ENCODE assay signal across 1 cellular context in genomic region chr16:88238732-88239274, GRCh38.
TF ChIP-seq lines count a peak whose summit lies in the region.
"Not testable (repeated sequence)": the region's sequence is repeated elsewhere in the genome, so short reads cannot be mapped to it uniquely, and the experiment has no call there.

No MANE protein-coding gene starts in this region.

TF ChIP-seq in HepG2, 621 proteins besides CTCF, POLR2A, EP300 and RAD21 (continued from another document):
- TF ChIP-seq ZGPAT (CRISPR knock-in tag; IDR thresholded peaks at IDR 0.05) = peak; percentile 70
- TF ChIP-seq FOXA1 (IDR thresholded peaks at IDR 0.05); GABPA (IDR thresholded peaks at IDR 0.05; ENCODE audit: low read depth, low read length); SOX6 (IDR thresholded peaks at IDR 0.05): not testable (repeated sequence)
- peak; percentile 44; the same call in 1 of the 2 replicates for TF ChIP-seq FOXA1 (CRISPR knock-in tag; IDR thresholded peaks at IDR 0.05)
- peak; percentile 61 for TF ChIP-seq ZNF331 (CRISPR knock-in tag; IDR thresholded peaks at IDR 0.05)
- TF ChIP-seq ZNF614 (CRISPR knock-in tag; IDR thresholded peaks at IDR 0.05; ENCODE audit: borderline replicate concordance) = peak; percentile 91
- peak; percentile 43; the same call in 1 of the 2 replicates for TF ChIP-seq ZFX (CRISPR knock-in tag; IDR thresholded peaks at IDR 0.05; ENCODE audit: low read depth)
- TF ChIP-seq GABPA (CRISPR knock-in tag; IDR thresholded peaks at IDR 0.05; ENCODE audit: low read depth) = peak; percentile 51
- peak; percentile 60 for TF ChIP-seq SOX6 (CRISPR knock-in tag; IDR thresholded peaks at IDR 0.05)
- TF ChIP-seq KAT8 (CRISPR knock-in tag; IDR thresholded peaks at IDR 0.05) = peak; percentile 47; the same call in 1 of the 2 replicates
- 0 out of 2 replicates have a peak, but pooled peaks have one; percentile 23 for TF ChIP-seq HMGXB3 (CRISPR knock-in tag; IDR thresholded peaks at IDR 0.05; ENCODE audit: borderline replicate concordance)
- peak; percentile 56; the same call in 1 of the 2 replicates for TF ChIP-seq AHDC1 (CRISPR knock-in tag; IDR thresholded peaks at IDR 0.05; ENCODE audit: borderline replicate concordance)
- TF ChIP-seq KDM3A (CRISPR knock-in tag; IDR thresholded peaks at IDR 0.05; ENCODE audit: low read depth) = peak; percentile 71; the same call in 1 of the 2 replicates
- TF ChIP-seq, protein P1, sequence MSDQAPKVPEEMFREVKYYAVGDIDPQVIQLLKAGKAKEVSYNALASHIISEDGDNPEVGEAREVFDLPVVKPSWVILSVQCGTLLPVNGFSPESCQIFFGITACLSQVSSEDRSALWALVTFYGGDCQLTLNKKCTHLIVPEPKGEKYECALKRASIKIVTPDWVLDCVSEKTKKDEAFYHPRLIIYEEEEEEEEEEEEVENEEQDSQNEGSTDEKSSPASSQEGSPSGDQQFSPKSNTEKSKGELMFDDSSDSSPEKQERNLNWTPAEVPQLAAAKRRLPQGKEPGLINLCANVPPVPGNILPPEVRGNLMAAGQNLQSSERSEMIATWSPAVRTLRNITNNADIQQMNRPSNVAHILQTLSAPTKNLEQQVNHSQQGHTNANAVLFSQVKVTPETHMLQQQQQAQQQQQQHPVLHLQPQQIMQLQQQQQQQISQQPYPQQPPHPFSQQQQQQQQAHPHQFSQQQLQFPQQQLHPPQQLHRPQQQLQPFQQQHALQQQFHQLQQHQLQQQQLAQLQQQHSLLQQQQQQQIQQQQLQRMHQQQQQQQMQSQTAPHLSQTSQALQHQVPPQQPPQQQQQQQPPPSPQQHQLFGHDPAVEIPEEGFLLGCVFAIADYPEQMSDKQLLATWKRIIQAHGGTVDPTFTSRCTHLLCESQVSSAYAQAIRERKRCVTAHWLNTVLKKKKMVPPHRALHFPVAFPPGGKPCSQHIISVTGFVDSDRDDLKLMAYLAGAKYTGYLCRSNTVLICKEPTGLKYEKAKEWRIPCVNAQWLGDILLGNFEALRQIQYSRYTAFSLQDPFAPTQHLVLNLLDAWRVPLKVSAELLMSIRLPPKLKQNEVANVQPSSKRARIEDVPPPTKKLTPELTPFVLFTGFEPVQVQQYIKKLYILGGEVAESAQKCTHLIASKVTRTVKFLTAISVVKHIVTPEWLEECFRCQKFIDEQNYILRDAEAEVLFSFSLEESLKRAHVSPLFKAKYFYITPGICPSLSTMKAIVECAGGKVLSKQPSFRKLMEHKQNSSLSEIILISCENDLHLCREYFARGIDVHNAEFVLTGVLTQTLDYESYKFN (CRISPR knock-in tag; conservative IDR thresholded peaks at IDR 0.05) = peak; percentile 76
- peak; percentile 9; the same call in 1 of the 2 replicates for TF ChIP-seq HNF4A (CRISPR knock-in tag; IDR thresholded peaks at IDR 0.05)
